Comparison of ENCODE assay signal across 1 cellular context in genomic region chr11:8872017-8872416, GRCh38.
TF ChIP-seq lines count a peak whose summit lies in the region.

No MANE protein-coding gene starts in this region.

TF ChIP-seq in GM23338, 12 proteins besides CTCF, POLR2A, EP300 and RAD21 (continued from another document):
- TF ChIP-seq ZNF462 (CRISPR knock-in tag; IDR thresholded peaks at IDR 0.05) (no peak), NANOG (IDR thresholded peaks at IDR 0.05; ENCODE audit: borderline replicate concordance) (no peak), ZNF114 (CRISPR knock-in tag; IDR thresholded peaks at IDR 0.05) (no peak), ETS1 (IDR thresholded peaks at IDR 0.05) (no peak), ZNF331 (CRISPR knock-in tag; IDR thresholded peaks at IDR 0.05; ENCODE audit: low read depth) (no peak), JUNB (IDR thresholded peaks at IDR 0.05; ENCODE audit: unreplicated experiment) (no peak), STAT1 (IDR thresholded peaks at IDR 0.05; ENCODE audit: unreplicated experiment) (no peak), EZH2phosphoT487 (IDR thresholded peaks at IDR 0.05; ENCODE audit: unreplicated experiment) (no peak), POLR2AphosphoS5 (IDR thresholded peaks at IDR 0.05; ENCODE audit: low read depth) (no peak), EZH2 (IDR thresholded peaks at IDR 0.05; ENCODE audit: low read depth, unreplicated experiment) (no peak)
